Comparison of ENCODE assay signal across 8 cellular contexts in the genomic region with DNA sequence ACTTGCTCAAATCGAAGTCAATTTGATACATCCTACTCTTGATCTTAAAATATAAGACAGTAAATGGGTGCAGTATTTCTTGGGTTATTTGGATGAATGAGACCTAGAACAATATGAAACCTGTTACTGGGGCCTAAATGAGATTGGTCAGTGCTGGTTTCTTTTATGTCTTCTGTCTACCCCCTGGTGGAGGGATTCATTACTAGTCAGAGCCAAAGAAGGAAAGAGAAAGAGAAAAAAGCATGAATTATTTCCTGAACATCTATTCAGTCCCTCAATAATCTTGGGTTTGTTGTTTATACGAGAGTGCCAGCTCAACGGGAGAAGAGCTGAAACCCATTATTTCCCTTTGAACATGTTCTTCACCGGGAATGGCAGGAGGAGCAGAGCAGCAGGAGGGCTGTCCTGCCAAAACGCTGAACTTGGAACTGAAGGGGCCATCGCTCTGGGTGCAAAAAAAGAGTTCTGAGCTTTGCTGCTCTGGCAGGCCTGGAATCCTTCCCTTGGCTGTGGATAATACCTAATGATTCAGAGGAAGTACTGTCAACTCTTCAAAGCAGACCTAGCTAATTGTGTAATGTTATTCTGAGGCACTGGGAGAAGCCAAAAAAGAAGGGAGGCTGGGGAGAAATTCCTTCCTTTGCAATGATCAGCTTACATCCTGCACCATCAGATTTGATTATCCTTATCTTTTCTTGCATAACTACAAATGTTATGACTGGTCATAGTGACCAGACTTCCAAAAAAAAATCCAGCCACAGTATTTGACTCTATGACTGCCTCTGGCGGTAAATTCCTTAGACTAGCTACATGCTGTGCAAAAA.
DNase-seq lines count a peak whose midpoint lies in the region; ATAC-seq, FAIRE-seq and TF ChIP-seq lines count a peak whose summit lies in the region.

No MANE protein-coding gene starts in this region.

- TF ChIP-seq RAD21 in liver (IDR thresholded peaks at IDR 0.05): peak; percentile 78 to 88

- H3K27ac Mint-ChIP-seq in activated T-helper 2 cell treated with anti-CD3 and anti-CD28 coated beads, Interferon-gamma antibody, Interleukin-2, Interleukin-4, amounts not matched to agents 10 μg/mL and 5 μg/mL and 100 μg/mL, durations not matched to agents 14 hours and 24 hours and 36 hours: no peak overlapping the region

- TF ChIP-seq POLR2A in GM12891 (IDR thresholded peaks at IDR 0.05; ENCODE audit: low read depth, low read length): no peak
- no peak for TF ChIP-seq POLR2A in suprapubic skin (IDR thresholded peaks at IDR 0.05)

- no peaks in the 10 kb centered on the region for H3K4me1 Mint-ChIP-seq in activated T-helper 2 cell treated with anti-CD3 and anti-CD28 coated beads, Interferon-gamma antibody, Interleukin-2, Interleukin-4, amounts not matched to agents 10 μg/mL and 5 μg/mL and 100 μg/mL, durations not matched to agents 14 hours and 24 hours and 36 hours (ENCODE audit: low read depth)

- H3K4me3 Mint-ChIP-seq in activated T-helper 2 cell treated with anti-CD3 and anti-CD28 coated beads, Interferon-gamma antibody, Interleukin-2, Interleukin-4, amounts not matched to agents 10 μg/mL and 5 μg/mL and 100 μg/mL, durations not matched to agents 14 hours and 24 hours and 36 hours (ENCODE audit: low read depth): no peak overlapping the region

- intact Hi-C loops in activated T-helper 2 cell treated with anti-CD3 and anti-CD28 coated beads, Interferon-gamma antibody, Interleukin-2, Interleukin-4, amounts not matched to agents 10 μg/mL and 5 μg/mL and 100 μg/mL, durations not matched to agents 14 hours and 24 hours and 36 hours (cut with micrococcal nuclease): no loop called here

- no peaks in the 10 kb centered on the region for H3K27me3 ChIP-seq in liver (ENCODE audit: control insufficient read depth in 4 of 4, insufficient read depth in 4 of 4, low read length in 3 of 4)
- H3K27me3 ChIP-seq in suprapubic skin: no peaks in the 10 kb centered on the region

- no peaks in the 10 kb centered on the region for H3K36me3 Mint-ChIP-seq in activated T-helper 2 cell treated with anti-CD3 and anti-CD28 coated beads, Interferon-gamma antibody, Interleukin-2, Interleukin-4, amounts not matched to agents 10 μg/mL and 5 μg/mL and 100 μg/mL, durations not matched to agents 14 hours and 24 hours and 36 hours (ENCODE audit: low read depth)

- ATAC-seq in HG02970 (IDR thresholded peaks at IDR 0.05; ENCODE audit: low FRiP score, unreplicated experiment): no peak

- H3K9me3 ChIP-seq in liver (ENCODE audit: control insufficient read depth in 4 of 4, low read length in 3 of 4): no peaks in the 10 kb centered on the region
- no peaks in the 10 kb centered on the region for H3K9me3 ChIP-seq in suprapubic skin

- H3K4me1 ChIP-seq in liver (ENCODE audit: control insufficient read depth in 4 of 4, insufficient read depth in 4 of 4, low read length in 3 of 4) (no peaks in the 10 kb centered on the region), suprapubic skin (peaks cover 3% of the 10 kb centered on the region)

- TF ChIP-seq EP300 in suprapubic skin (IDR thresholded peaks at IDR 0.05): no peak

- H3K4me3 ChIP-seq in liver (ENCODE audit: low read depth in 1 of 3, low read length in 3 of 3) (no peak overlapping the region), suprapubic skin (no peak overlapping the region)

- no peaks in the 10 kb centered on the region for H3K27me3 Mint-ChIP-seq in activated T-helper 2 cell treated with anti-CD3 and anti-CD28 coated beads, Interferon-gamma antibody, Interleukin-2, Interleukin-4, amounts not matched to agents 10 μg/mL and 5 μg/mL and 100 μg/mL, durations not matched to agents 14 hours and 24 hours and 36 hours (ENCODE audit: low read depth)

- FAIRE-seq in GM12891 (lab: Jason Lieb, UNC): no peak

- no peaks in the 10 kb centered on the region for H3K9me3 Mint-ChIP-seq in activated T-helper 2 cell treated with anti-CD3 and anti-CD28 coated beads, Interferon-gamma antibody, Interleukin-2, Interleukin-4, amounts not matched to agents 10 μg/mL and 5 μg/mL and 100 μg/mL, durations not matched to agents 14 hours and 24 hours and 36 hours

- peak; percentile 48 for TF ChIP-seq CTCF in liver (IDR thresholded peaks at IDR 0.05; ENCODE audit: low read depth, low read length, missing input control)
- peak in 1 of 2 donors; percentile 6 for TF ChIP-seq CTCF in suprapubic skin (IDR thresholded peaks at IDR 0.05)

- in situ Hi-C loops in T47D (cut with HindIII; ENCODE audit: low pct_unique_long_range_greater_than_20kb, low sequenced_read_pairs): no loop called here

- 44% methylated on average over 7 of the region's 7 CpGs for WGBS in liver
- 26% methylated on average over 7 of the region's 7 CpGs for WGBS in suprapubic skin

- no peaks in the 10 kb centered on the region for H3K36me3 ChIP-seq in liver (ENCODE audit: control insufficient read depth in 4 of 4, insufficient read depth in 3 of 4, low read depth in 1 of 4, low read length in 3 of 4)
- H3K36me3 ChIP-seq in suprapubic skin: no peaks in the 10 kb centered on the region

- peak; percentile 41 for DNase-seq in GM12891 (ENCODE audit: insufficient read length, low spot score)
- peak; percentile 71 for DNase-seq in HCEC 1CT
- peak; percentile 18 for DNase-seq in NCI-H1417 treated with DMSO at 0.1 percent for 48 hours (lab: John Stamatoyannopoulos, UW)
- peak; percentile 34 to 57 for DNase-seq in T47D (ENCODE audit: low read depth in 1 of 2, low spot score in 1 of 2)
- no peak for DNase-seq in suprapubic skin (ENCODE audit: low spot score in 2 of 2)
- no peak for DNase-seq in activated T-helper 2 cell treated with anti-CD3 and anti-CD28 coated beads, Interferon-gamma antibody, Interleukin-2, Interleukin-4, amounts not matched to agents 10 μg/mL and 5 μg/mL and 100 μg/mL, durations not matched to agents 14 hours and 24 hours and 36 hours (ENCODE audit: low spot score)

- H3K9ac ChIP-seq in liver (ENCODE audit: low read depth in 1 of 2, low read length in 2 of 2): no peak overlapping the region

- no peak overlapping the region for H3K27ac ChIP-seq in liver (ENCODE audit: low read depth in 1 of 2, low read length in 2 of 2)
- H3K27ac ChIP-seq in suprapubic skin: no peak overlapping the region

TF ChIP-seq in GM12891, 5 proteins besides CTCF, POLR2A, EP300 and RAD21:
- TF ChIP-seq SPI1 (IDR thresholded peaks at IDR 0.05; ENCODE audit: low read depth, low read length) (no peak), TAF1 (IDR thresholded peaks at IDR 0.05; ENCODE audit: low read depth, low read length) (no peak), POU2F2 (IDR thresholded peaks at IDR 0.05; ENCODE audit: low read depth, low read length) (no peak)

TF ChIP-seq in liver, 16 proteins besides CTCF, POLR2A, EP300 and RAD21 (continues in another document):
- TF ChIP-seq GABPA (IDR thresholded peaks at IDR 0.05 in 1 of 2, conservative IDR thresholded peaks at IDR 0.05 in 1 of 2): no peak
- TF ChIP-seq, protein P1, sequence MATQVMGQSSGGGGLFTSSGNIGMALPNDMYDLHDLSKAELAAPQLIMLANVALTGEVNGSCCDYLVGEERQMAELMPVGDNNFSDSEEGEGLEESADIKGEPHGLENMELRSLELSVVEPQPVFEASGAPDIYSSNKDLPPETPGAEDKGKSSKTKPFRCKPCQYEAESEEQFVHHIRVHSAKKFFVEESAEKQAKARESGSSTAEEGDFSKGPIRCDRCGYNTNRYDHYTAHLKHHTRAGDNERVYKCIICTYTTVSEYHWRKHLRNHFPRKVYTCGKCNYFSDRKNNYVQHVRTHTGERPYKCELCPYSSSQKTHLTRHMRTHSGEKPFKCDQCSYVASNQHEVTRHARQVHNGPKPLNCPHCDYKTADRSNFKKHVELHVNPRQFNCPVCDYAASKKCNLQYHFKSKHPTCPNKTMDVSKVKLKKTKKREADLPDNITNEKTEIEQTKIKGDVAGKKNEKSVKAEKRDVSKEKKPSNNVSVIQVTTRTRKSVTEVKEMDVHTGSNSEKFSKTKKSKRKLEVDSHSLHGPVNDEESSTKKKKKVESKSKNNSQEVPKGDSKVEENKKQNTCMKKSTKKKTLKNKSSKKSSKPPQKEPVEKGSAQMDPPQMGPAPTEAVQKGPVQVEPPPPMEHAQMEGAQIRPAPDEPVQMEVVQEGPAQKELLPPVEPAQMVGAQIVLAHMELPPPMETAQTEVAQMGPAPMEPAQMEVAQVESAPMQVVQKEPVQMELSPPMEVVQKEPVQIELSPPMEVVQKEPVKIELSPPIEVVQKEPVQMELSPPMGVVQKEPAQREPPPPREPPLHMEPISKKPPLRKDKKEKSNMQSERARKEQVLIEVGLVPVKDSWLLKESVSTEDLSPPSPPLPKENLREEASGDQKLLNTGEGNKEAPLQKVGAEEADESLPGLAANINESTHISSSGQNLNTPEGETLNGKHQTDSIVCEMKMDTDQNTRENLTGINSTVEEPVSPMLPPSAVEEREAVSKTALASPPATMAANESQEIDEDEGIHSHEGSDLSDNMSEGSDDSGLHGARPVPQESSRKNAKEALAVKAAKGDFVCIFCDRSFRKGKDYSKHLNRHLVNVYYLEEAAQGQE (IDR thresholded peaks at IDR 0.05): no peak
- TF ChIP-seq SP1 (IDR thresholded peaks at IDR 0.05): no peak
- no peak for TF ChIP-seq HNF4G (IDR thresholded peaks at IDR 0.05)
- TF ChIP-seq YY1 (IDR thresholded peaks at IDR 0.05): no peak
- TF ChIP-seq NR2F2 (IDR thresholded peaks at IDR 0.05): no peak
- TF ChIP-seq, protein P2, sequence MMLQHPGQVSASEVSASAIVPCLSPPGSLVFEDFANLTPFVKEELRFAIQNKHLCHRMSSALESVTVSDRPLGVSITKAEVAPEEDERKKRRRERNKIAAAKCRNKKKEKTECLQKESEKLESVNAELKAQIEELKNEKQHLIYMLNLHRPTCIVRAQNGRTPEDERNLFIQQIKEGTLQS (IDR thresholded peaks at IDR 0.05): no peak
- no peak for TF ChIP-seq TAF1 (conservative IDR thresholded peaks at IDR 0.05)
- no peak for TF ChIP-seq RXRA (IDR thresholded peaks at IDR 0.05)
- no peak for TF ChIP-seq HNF4A (conservative IDR thresholded peaks at IDR 0.05)
- TF ChIP-seq, protein P3, sequence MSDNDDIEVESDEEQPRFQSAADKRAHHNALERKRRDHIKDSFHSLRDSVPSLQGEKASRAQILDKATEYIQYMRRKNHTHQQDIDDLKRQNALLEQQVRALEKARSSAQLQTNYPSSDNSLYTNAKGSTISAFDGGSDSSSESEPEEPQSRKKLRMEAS (IDR thresholded peaks at IDR 0.05): no peak

Comparison
In these comparisons a context has a peak if more than half of its experiments do, and no peak if none do; other contexts are left out.
1. DNase-seq: peak in GM12891 (single experiment), HCEC 1CT (single experiment), NCI-H1417 treated with DMSO at 0.1 percent for 48 hours (single experiment) and T47D (2 of 2); none in suprapubic skin (0 of 2) and activated T-helper 2 cell treated with anti-CD3 and anti-CD28 coated beads, Interferon-gamma antibody, Interleukin-2, Interleukin-4, amounts not matched to agents 10 μg/mL and 5 μg/mL and 100 μg/mL, durations not matched to agents 14 hours and 24 hours and 36 hours (single experiment).